In the genomic region with DNA sequence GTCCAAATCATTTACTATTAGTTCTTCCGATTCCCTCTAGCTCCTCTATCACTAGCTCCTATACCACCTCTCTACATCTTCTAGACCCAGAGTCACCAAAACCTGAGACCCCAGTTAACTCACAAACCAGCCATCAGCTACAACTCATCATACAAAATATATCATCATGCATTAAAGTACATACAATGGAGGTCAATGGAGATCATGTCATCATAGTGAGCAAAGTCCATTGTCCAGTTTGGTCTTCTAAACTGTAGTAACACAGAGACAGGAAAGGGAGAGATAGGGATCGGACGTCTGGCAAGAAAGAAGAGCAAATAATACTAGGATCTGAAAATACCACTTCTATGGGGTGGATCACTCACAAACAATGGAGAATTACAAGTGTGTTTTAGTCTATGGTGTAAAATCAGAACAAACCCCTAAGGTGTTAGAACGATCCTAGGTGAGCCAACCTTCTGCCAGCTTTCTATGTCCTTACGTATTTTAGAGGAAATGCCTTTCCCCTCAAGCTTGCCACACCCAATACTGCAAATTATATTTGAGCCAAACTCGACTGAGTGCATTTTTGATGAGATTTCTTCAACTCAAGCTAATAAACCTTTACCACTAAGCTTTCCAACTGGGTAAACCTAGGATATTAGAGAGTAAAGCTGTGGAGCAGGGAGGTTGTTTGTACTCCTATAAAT, we compare ENCODE assay signal across 20 cellular contexts. TPM values are rescaled to one million over a fixed set of nuclear protein-coding genes. Genes with fewer than 3 reads are reported as not detected.
DNase-seq lines count a peak whose midpoint lies in the region; ATAC-seq and TF ChIP-seq lines count a peak whose summit lies in the region.
"Had no signal": no experiment of that assay in that cellular context is flagged by ENCODE, and none has a peak within 500 bp of the region (broad histone marks: within the 10 kb centered on the region; RNA-seq: fewer than 3 reads in every experiment).

No MANE protein-coding gene starts in this region.

- H3K27me3 Mint-ChIP-seq in activated T-cell treated with anti-CD3 and anti-CD28 coated beads, Interleukin-2, amount 50 U/mL, for 24 hours, result no peaks in the 10 kb centered on the region
- H3K27me3 Mint-ChIP-seq: activated T-helper 17 cell treated with anti-CD3 and anti-CD28 coated beads, Interleukin-2, amount 50 U/mL, for 72 hours had no signal

- no peaks in the 10 kb centered on the region for H3K9me3 Mint-ChIP-seq in activated T-cell treated with anti-CD3 and anti-CD28 coated beads, Interleukin-2, amount 50 U/mL, for 24 hours
- H3K9me3 Mint-ChIP-seq: activated T-helper 17 cell treated with anti-CD3 and anti-CD28 coated beads, Interleukin-2, amount 50 U/mL, for 72 hours had no signal

- peaks cover 61% of the 10 kb centered on the region for H3K36me3 Mint-ChIP-seq in activated T-cell treated with anti-CD3 and anti-CD28 coated beads, Interleukin-2, amount 50 U/mL, for 24 hours (ENCODE audit: low read depth)

- H3K9me3 ChIP-seq in breast epithelium (no peaks in the 10 kb centered on the region), left lung (no peaks in the 10 kb centered on the region), stomach (no peaks in the 10 kb centered on the region), Peyer's patch (no peaks in the 10 kb centered on the region)
- H3K9me3 ChIP-seq: A549 had no signal

- H3K27me3 ChIP-seq in breast epithelium (no peaks in the 10 kb centered on the region), left lung (no peaks in the 10 kb centered on the region), stomach (no peaks in the 10 kb centered on the region), Peyer's patch (no peaks in the 10 kb centered on the region)

- H3K36me3 ChIP-seq in breast epithelium, result no peaks in the 10 kb centered on the region
- H3K36me3 ChIP-seq in left lung, result peaks cover 0 to 16% of the 10 kb centered on the region in 2 donors
- H3K36me3 ChIP-seq in stomach, result peaks cover 15 to 28% (median 20%) of the 10 kb centered on the region in 4 donors
- H3K36me3 ChIP-seq in Peyer's patch, result peaks cover 0 to 17% (median 0%) of the 10 kb centered on the region in 3 donors

- H3K27ac Mint-ChIP-seq in activated T-cell treated with anti-CD3 and anti-CD28 coated beads, Interleukin-2, amount 50 U/mL, for 24 hours, result peak overlapping the region; percentile 5
- H3K27ac Mint-ChIP-seq: activated T-helper 17 cell treated with anti-CD3 and anti-CD28 coated beads, Interleukin-2, amount 50 U/mL, for 72 hours had no signal

- TF ChIP-seq EP300 in stomach (IDR thresholded peaks at IDR 0.05), result no peak

- H3K4me1 ChIP-seq in breast epithelium, result peaks cover 11 to 14% of the 10 kb centered on the region in 2 donors
- H3K4me1 ChIP-seq in left lung, result peaks cover 30 to 72% of the 10 kb centered on the region in 2 donors
- peaks cover 47 to 74% (median 68%) of the 10 kb centered on the region in 4 donors for H3K4me1 ChIP-seq in stomach
- peaks cover 6 to 25% (median 11%) of the 10 kb centered on the region in 4 donors for H3K4me1 ChIP-seq in Peyer's patch

- intact Hi-C loops in breast epithelium (cut with DNase I; ENCODE audit: low total_unique reads) (no loop called here), left lung (cut with DNase I) (no loop called here), stomach (cut with DNase I; ENCODE audit: low total_unique reads) (no loop called here)

- TF ChIP-seq CTCF in breast epithelium (IDR thresholded peaks at IDR 0.05) (no peak), left lung (IDR thresholded peaks at IDR 0.05) (no peak), stomach (IDR thresholded peaks at IDR 0.05) (no peak), Peyer's patch (IDR thresholded peaks at IDR 0.05) (no peak)

- peak; percentile 20 for ATAC-seq in left lung
- ATAC-seq: A549; activated T-helper 17 cell treated with anti-CD3 and anti-CD28 coated beads, Interleukin-2, amount 50 U/mL, for 72 hours had no signal

- H3K4me3 Mint-ChIP-seq in activated T-cell treated with anti-CD3 and anti-CD28 coated beads, Interleukin-2, amount 50 U/mL, for 24 hours, result no peak overlapping the region
- H3K4me3 Mint-ChIP-seq: activated T-helper 17 cell treated with anti-CD3 and anti-CD28 coated beads, Interleukin-2, amount 50 U/mL, for 72 hours had no signal

- DNase-seq in activated T-cell treated with anti-CD3 and anti-CD28 coated beads, Interleukin-2, amount 50 U/mL, for 24 hours, result no peak
- DNase-seq in activated T-cell treated with anti-CD3 and anti-CD28 coated beads, Interleukin-2, amount 50 U/mL, for 1 hour, result no peak
- DNase-seq in breast epithelium (ENCODE audit: low spot score in 2 of 2) (no peak), left lung (no peak), stomach (no peak), COR-L47 (lab: John Stamatoyannopoulos, UW) (no peak), amygdala (lab: John Stamatoyannopoulos, UW) (no peak), Peyer's patch (no peak)
- DNase-seq: amniotic stem cell, caudate nucleus, DMS153, GF-D8, head of caudate nucleus, NCI-H1436 treated with DMSO at 0.1 percent for 48 hours, PC-9, T-helper 9 cell had no signal

- peaks cover 68% of the 10 kb centered on the region for H3K4me1 Mint-ChIP-seq in activated T-cell treated with anti-CD3 and anti-CD28 coated beads, Interleukin-2, amount 50 U/mL, for 24 hours (ENCODE audit: low read depth)

- H3K27ac ChIP-seq in breast epithelium, result peak overlapping the region; percentile 28 to 74
- peak overlapping the region; percentile 75 to 93 for H3K27ac ChIP-seq in left lung
- H3K27ac ChIP-seq in stomach, result peak overlapping the region in 4 of 5 donors; percentile 30 to 60 (median 39)
- no peak overlapping the region for H3K27ac ChIP-seq in Peyer's patch
- H3K27ac ChIP-seq: A549, parathyroid adenoma, PC-9 had no signal

- TF ChIP-seq POLR2A in breast epithelium (IDR thresholded peaks at IDR 0.05), result no peak
- TF ChIP-seq POLR2A in stomach (IDR thresholded peaks at IDR 0.05), result no peak
- no peak for TF ChIP-seq POLR2A in Peyer's patch (IDR thresholded peaks at IDR 0.05)

- 35 to 49% (median 42%) methylated on average over 6 of the region's 6 CpGs for WGBS in stomach, 5 donors

- no peak overlapping the region for H3K4me3 ChIP-seq in breast epithelium
- H3K4me3 ChIP-seq in left lung, result no peak overlapping the region
- peak overlapping the region in 1 of 4 donors; percentile 0 for H3K4me3 ChIP-seq in stomach
- H3K4me3 ChIP-seq in Peyer's patch, result no peak overlapping the region
- H3K4me3 ChIP-seq: A549, lung, PC-9 had no signal

RNA-seq across cellular contexts. Expression of a gene that starts 3.9 kb away (rescaled TPM):
- 100 to 1,000 TPM in 1 of 3 donors, 10 to 100 TPM in 2; 87.2 to 143 (median 87.5) TPM for total RNA-seq in breast epithelium
- 100 to 1,000 TPM; 130 to 138 TPM for total RNA-seq in left lung
- total RNA-seq in stomach, result 100 to 1,000 TPM in 1 of 5 donors, 10 to 100 TPM in 4; 46.1 to 112 (median 70.6) TPM
- polyA plus RNA-seq in stomach, result 10 to 100 TPM; 55.8 to 69.7 (median 60.5) TPM
- 10 to 100 TPM; 33.8 to 80.8 (median 66.9) TPM for total RNA-seq in Peyer's patch

RNA-seq across cellular contexts. Expression of a gene that starts 12.9 kb away (rescaled TPM):
- 10 to 100 TPM; 42.0 to 77.4 (median 53.8) TPM for total RNA-seq in breast epithelium
- 10 to 100 TPM; 79.0 to 99.5 TPM for total RNA-seq in left lung
- 10 to 100 TPM; 17.7 to 89.8 (median 49.6) TPM for total RNA-seq in stomach
- polyA plus RNA-seq in stomach, result 10 to 100 TPM; 38.6 to 54.0 (median 45.1) TPM
- 10 to 100 TPM; 11.6 to 20.8 (median 18.1) TPM for total RNA-seq in Peyer's patch

RNA-seq across cellular contexts. Expression of a gene that starts 27.2 kb away (rescaled TPM):
- total RNA-seq in breast epithelium (10 to 100 TPM; 21.3 to 26.4 (median 25.5) TPM), left lung (10 to 100 TPM; 26.6 to 29.7 TPM), stomach (10 to 100 TPM; 15.4 to 97.3 (median 29.2) TPM), Peyer's patch (10 to 100 TPM; 15.9 to 22.9 (median 18.4) TPM)
- 10 to 100 TPM; 10.4 to 13.0 (median 12.5) TPM for polyA plus RNA-seq in stomach

RNA-seq across cellular contexts. Expression of a gene that starts 53.0 kb away (rescaled TPM):
- total RNA-seq in breast epithelium (100 to 1,000 TPM in 1 of 3 donors, 10 to 100 TPM in 2; 85.9 to 113 (median 94.1) TPM), left lung (10 to 100 TPM; 54.0 to 70.9 TPM), stomach (100 to 1,000 TPM in 2 of 5 donors, 10 to 100 TPM in 3; 33.3 to 177 (median 77.2) TPM), Peyer's patch (10 to 100 TPM; 65.4 to 91.6 (median 80.4) TPM)
- polyA plus RNA-seq in stomach, result 10 to 100 TPM; 36.0 to 60.5 (median 52.1) TPM

Comparison
In these comparisons a context has a peak if more than half of its experiments do, and no peak if none do; other contexts are left out.
1. H3K27ac ChIP-seq: peak in breast epithelium (2 of 2), left lung (2 of 2) and stomach (4 of 5); none in Peyer's patch (0 of 4).